Comparison of ENCODE assay signal across 25 cellular contexts in the genomic region with DNA sequence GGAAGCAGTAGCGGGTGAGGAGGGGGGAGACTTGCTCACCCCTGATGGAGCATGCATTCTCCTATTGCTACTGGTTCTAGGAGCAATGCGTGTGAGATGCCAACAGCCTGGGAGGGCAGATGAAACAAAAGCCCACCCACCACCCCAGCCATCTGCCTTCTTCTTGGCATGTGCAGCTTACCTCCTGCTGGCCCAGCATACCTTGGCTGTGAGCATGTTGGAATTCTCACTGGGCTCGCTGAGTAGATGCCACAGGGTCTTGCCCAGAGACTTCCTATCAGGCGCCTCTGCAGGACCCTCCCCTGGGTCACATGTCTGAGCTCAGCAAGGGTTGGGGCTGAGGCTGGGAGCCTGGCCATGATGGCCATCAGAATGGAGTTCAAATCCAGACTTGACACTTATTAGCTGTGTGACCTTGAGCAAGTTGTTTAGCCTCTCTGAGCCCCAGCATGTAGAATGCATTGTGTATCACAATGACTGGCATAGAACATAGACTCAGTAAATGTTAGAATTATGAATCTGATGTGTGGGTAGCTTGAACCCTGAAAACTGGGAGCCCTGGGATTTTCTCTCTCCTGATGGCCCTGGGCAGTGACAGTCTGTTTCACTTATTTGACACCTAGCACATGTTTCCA. TPM values are rescaled to one million over a fixed set of nuclear protein-coding genes. Genes with fewer than 3 reads are reported as not detected.
A peak's percentile ranks its signal among the peaks of the same experiment; 100 is the strongest.
DNase-seq lines count a peak whose midpoint lies in the region; ATAC-seq and TF ChIP-seq lines count a peak whose summit lies in the region.
"Had no signal": no experiment of that assay in that cellular context is flagged by ENCODE, and none has a peak within 500 bp of the region (broad histone marks: within the 10 kb centered on the region; RNA-seq: fewer than 3 reads in every experiment).

No MANE protein-coding gene starts in this region.

- peaks cover 6% of the 10 kb centered on the region for H3K27me3 Mint-ChIP-seq in H9 (ENCODE audit: low read depth)

- no peak overlapping the region for H3K4me3 ChIP-seq in breast epithelium
- H3K4me3 ChIP-seq: GM23248, MG63, mucosa of descending colon, SK-N-MC had no signal

- no peak overlapping the region for H4K91ac ChIP-seq in H9 (ENCODE audit: insufficient read length, low read depth, low read length)

- peaks cover 3% of the 10 kb centered on the region for H3K23me2 ChIP-seq in H9 (ENCODE audit: insufficient read length, low read depth, low read length, poor library complexity, severe bottlenecking)

- H4K8ac ChIP-seq in H9 (replicated peaks; ENCODE audit: insufficient read length, low read depth, low read length): no peak overlapping the region

- H2AFZ ChIP-seq in H9 (ENCODE audit: low read length): no peak overlapping the region
- H2AFZ ChIP-seq: GM23248 had no signal

- no peaks in the 10 kb centered on the region for H3K9me3 ChIP-seq in H9 (ENCODE audit: control insufficient read depth, low read depth, low read length)
- H3K9me3 ChIP-seq in breast epithelium: no peaks in the 10 kb centered on the region
- H3K9me3 ChIP-seq: MG63, mucosa of descending colon had no signal

- intact Hi-C loops in breast epithelium (cut with DNase I; ENCODE audit: low total_unique reads): no loop called here

- no peak overlapping the region for H4K5ac ChIP-seq in H9 (ENCODE audit: insufficient read length, low read depth, low read length)

- no peaks in the 10 kb centered on the region for H4K20me1 ChIP-seq in H9 (ENCODE audit: control insufficient read depth, insufficient read depth, insufficient read length)

- no peak overlapping the region for H3T11ph ChIP-seq in H9 (ENCODE audit: low read length)

- no peak overlapping the region for H3K27ac ChIP-seq in H9 (ENCODE audit: insufficient read length, low read depth, low read length)
- H3K27ac ChIP-seq in foreskin keratinocyte: no peak overlapping the region
- no peak overlapping the region for H3K27ac ChIP-seq in breast epithelium
- H3K27ac ChIP-seq: 22Rv1, GM23248, SK-N-MC had no signal

- no peak overlapping the region for H3K18ac ChIP-seq in H9 (ENCODE audit: insufficient read length, low read depth, low read length)

- peak; percentile 66 for DNase-seq in DMS 273 (lab: John Stamatoyannopoulos, UW; ENCODE audit: unreplicated experiment)
- no peak for DNase-seq in DMS 273 treated with DMSO at 0.1 percent for 48 hours (lab: John Stamatoyannopoulos, UW)
- peak; percentile 25 for DNase-seq in H9
- DNase-seq in cerebellar cortex (ENCODE audit: low spot score): peak; percentile 36
- DNase-seq in mesenteric fat pad (ENCODE audit: low spot score): peak; percentile 60
- no peak for DNase-seq in foreskin keratinocyte
- no peak for DNase-seq in breast epithelium (ENCODE audit: low spot score in 2 of 2)
- no peak for DNase-seq in stimulated activated effector memory CD8-positive, alpha-beta T cell treated with anti-CD3 and anti-CD28 coated beads, Interleukin-12 subunit alpha, Interleukin-12 subunit beta, amount 100 ng/mL, for 72 hours (ENCODE audit: low spot score in 2 of 2)
- DNase-seq: anterior cingulate cortex, caudate nucleus, DMS53, GDM1, KBM-7, MG63, NCI-H1436, NCI-H510A treated with DMSO at 0.1 percent for 48 hours had no signal

- no peaks in the 10 kb centered on the region for H3K9me3 Mint-ChIP-seq in H9
- no peaks in the 10 kb centered on the region for H3K9me3 Mint-ChIP-seq in stimulated activated effector memory CD8-positive, alpha-beta T cell treated with anti-CD3 and anti-CD28 coated beads, Interleukin-12 subunit alpha, Interleukin-12 subunit beta, amount 100 ng/mL, for 72 hours
- H3K9me3 Mint-ChIP-seq: activated naive CD4-positive, alpha-beta T cell treated with anti-CD3 and anti-CD28 coated beads, Interleukin-2, amount 50 U/mL, for 72 hours; activated T-helper 1 cell treated with anti-CD3 and anti-CD28 coated beads, Interleukin-12 subunit alpha, Interleukin-12 subunit beta, Interleukin-2, Interleukin-4 antibody, amounts not matched to agents 30 ng/mL and 10 ng/mL and 1 ng/mL, durations not matched to agents 14 hours and 24 hours and 36 hours; CD8-positive, alpha-beta T cell; type B pancreatic cell had no signal

- H3K4me1 ChIP-seq in H9 (ENCODE audit: insufficient read depth, low read length): no peaks in the 10 kb centered on the region
- H3K4me1 ChIP-seq in foreskin keratinocyte: no peaks in the 10 kb centered on the region
- no peaks in the 10 kb centered on the region for H3K4me1 ChIP-seq in breast epithelium

- no peak overlapping the region for H2BK20ac ChIP-seq in H9 (ENCODE audit: low read depth, low read length, poor library complexity, severe bottlenecking)

- TF ChIP-seq CTCF in H9 (conservative IDR thresholded peaks at IDR 0.05) (no peak), foreskin keratinocyte (conservative IDR thresholded peaks at IDR 0.05) (no peak), breast epithelium (IDR thresholded peaks at IDR 0.05) (no peak)

- WGBS in H9 (ENCODE audit: extremely low coverage, insufficient read length, low lambda C conversion rate): no CpG with 5 or more reads among the region's 4 CpGs

- H3K4ac ChIP-seq in H9 (ENCODE audit: low read depth, low read length): no peak overlapping the region

- ATAC-seq in foreskin keratinocyte: no peak
- ATAC-seq in stimulated activated effector memory CD8-positive, alpha-beta T cell treated with anti-CD3 and anti-CD28 coated beads, Interleukin-12 subunit alpha, Interleukin-12 subunit beta, amount 100 ng/mL, for 72 hours: no peak

- H3K79me1 ChIP-seq in H9 (ENCODE audit: insufficient read depth, low read depth, low read length, poor library complexity, severe bottlenecking): no peaks in the 10 kb centered on the region

- H3K27ac Mint-ChIP-seq in H9: no peak overlapping the region
- H3K27ac Mint-ChIP-seq in stimulated activated effector memory CD8-positive, alpha-beta T cell treated with anti-CD3 and anti-CD28 coated beads, Interleukin-12 subunit alpha, Interleukin-12 subunit beta, amount 100 ng/mL, for 72 hours: no peak overlapping the region
- H3K27ac Mint-ChIP-seq: activated T-helper 1 cell treated with anti-CD3 and anti-CD28 coated beads, Interleukin-12 subunit alpha, Interleukin-12 subunit beta, Interleukin-2, Interleukin-4 antibody, amounts not matched to agents 30 ng/mL and 10 ng/mL and 1 ng/mL, durations not matched to agents 14 hours and 24 hours and 36 hours; progenitor cell of endocrine pancreas; type B pancreatic cell had no signal

- no peak for TF ChIP-seq POLR2A in breast epithelium (IDR thresholded peaks at IDR 0.05)

- no peak overlapping the region for H3K14ac ChIP-seq in H9 (ENCODE audit: insufficient read depth, low read length)

- H2BK15ac ChIP-seq in H9 (ENCODE audit: low read depth, low read length): no peak overlapping the region

- H2BK120ac ChIP-seq in H9 (ENCODE audit: low read depth, low read length, poor library complexity, severe bottlenecking): no peak overlapping the region

- no peak overlapping the region for H3K56ac ChIP-seq in H9 (ENCODE audit: insufficient read length, low read depth, low read length)

- H3K4me2 ChIP-seq in H9 (ENCODE audit: insufficient read depth, insufficient read length, low read length): no peak overlapping the region

- H2BK12ac ChIP-seq in H9 (ENCODE audit: insufficient read length, low read depth, low read length): no peak overlapping the region

- H3K36me3 ChIP-seq in breast epithelium: no peaks in the 10 kb centered on the region
- H3K36me3 ChIP-seq: MG63 had no signal

- no peaks in the 10 kb centered on the region for H3K79me2 ChIP-seq in H9 (ENCODE audit: insufficient read depth, low read length)

- H3K27me3 ChIP-seq in H9 (ENCODE audit: insufficient read depth, low read length) (no peaks in the 10 kb centered on the region), foreskin keratinocyte (peaks cover 2% of the 10 kb centered on the region), breast epithelium (no peaks in the 10 kb centered on the region)
- H3K27me3 ChIP-seq: MG63 had no signal

- H3K4me1 Mint-ChIP-seq in H9: peaks cover 13 to 16% of the 10 kb centered on the region in 2 experiments
- peaks cover 21% of the 10 kb centered on the region for H3K4me1 Mint-ChIP-seq in stimulated activated effector memory CD8-positive, alpha-beta T cell treated with anti-CD3 and anti-CD28 coated beads, Interleukin-12 subunit alpha, Interleukin-12 subunit beta, amount 100 ng/mL, for 72 hours

- no peak overlapping the region for H3K9ac ChIP-seq in H9 (ENCODE audit: extremely low read depth, insufficient read length, low read length)
- H3K9ac ChIP-seq: GM23248 had no signal

- H3K4me3 Mint-ChIP-seq in H9: no peak overlapping the region
- H3K4me3 Mint-ChIP-seq in stimulated activated effector memory CD8-positive, alpha-beta T cell treated with anti-CD3 and anti-CD28 coated beads, Interleukin-12 subunit alpha, Interleukin-12 subunit beta, amount 100 ng/mL, for 72 hours: no peak overlapping the region
- H3K4me3 Mint-ChIP-seq: activated T-helper 1 cell treated with anti-CD3 and anti-CD28 coated beads, Interleukin-12 subunit alpha, Interleukin-12 subunit beta, Interleukin-2, Interleukin-4 antibody, amounts not matched to agents 30 ng/mL and 10 ng/mL and 1 ng/mL, durations not matched to agents 14 hours and 24 hours and 36 hours; CD8-positive, alpha-beta T cell; type B pancreatic cell had no signal

- no peak overlapping the region for H2AK5ac ChIP-seq in H9 (ENCODE audit: insufficient read length, low read length)

- H3K36me3 Mint-ChIP-seq in H9 (ENCODE audit: insufficient read depth in 1 of 3, low read depth in 3 of 3): no peaks in the 10 kb centered on the region
- no peaks in the 10 kb centered on the region for H3K36me3 Mint-ChIP-seq in stimulated activated effector memory CD8-positive, alpha-beta T cell treated with anti-CD3 and anti-CD28 coated beads, Interleukin-12 subunit alpha, Interleukin-12 subunit beta, amount 100 ng/mL, for 72 hours
- H3K36me3 Mint-ChIP-seq: activated naive CD4-positive, alpha-beta T cell treated with anti-CD3 and anti-CD28 coated beads, Interleukin-2, amount 50 U/mL, for 72 hours; CD8-positive, alpha-beta T cell; type B pancreatic cell had no signal

- no peak overlapping the region for H2BK5ac ChIP-seq in H9 (ENCODE audit: insufficient read length, low read length)

- no peak overlapping the region for H3K23ac ChIP-seq in H9 (ENCODE audit: insufficient read length, low read depth, low read length)

RNA-seq across cellular contexts. Expression of gene CDH23, which starts 38.2 kb away (rescaled TPM):
- 1.1 and 2.1 TPM in 2 replicates for total RNA-seq in H9 (2021)
- 9.7 TPM for total RNA-seq in mesenteric fat pad
- 0.04 TPM in 1 of 2 replicates, not detected in the other for total RNA-seq in foreskin keratinocyte
- polyA plus RNA-seq in foreskin keratinocyte: 0.01 TPM in 1 of 2 replicates, not detected in the other
- total RNA-seq in breast epithelium: 10 to 100 TPM in 2 of 3 donors, 1 to 10 TPM in 1; 8.5 to 13.8 (median 11.6) TPM
- total RNA-seq: GM23248 had no signal

Comparison
In these comparisons a context has a peak if more than half of its experiments do, and no peak if none do; other contexts are left out.
1. DNase-seq: peak in DMS 273 (single experiment), H9 (single experiment), cerebellar cortex (single experiment) and mesenteric fat pad (single experiment); none in DMS 273 treated with DMSO at 0.1 percent for 48 hours (single experiment), foreskin keratinocyte (0 of 2), breast epithelium (0 of 2) and stimulated activated effector memory CD8-positive, alpha-beta T cell treated with anti-CD3 and anti-CD28 coated beads, Interleukin-12 subunit alpha, Interleukin-12 subunit beta, amount 100 ng/mL, for 72 hours (0 of 2).